Comparison of ENCODE assay signal across 15 cellular contexts in genomic region chr2:33298233-33298632, GRCh38.
DNase-seq lines count a peak whose midpoint lies in the region; ATAC-seq and TF ChIP-seq lines count a peak whose summit lies in the region.
"Had no signal": no experiment of that assay in that cellular context is flagged by ENCODE, and none has a peak within 500 bp of the region (broad histone marks: within the 10 kb centered on the region; RNA-seq: fewer than 3 reads in every experiment).

No MANE protein-coding gene starts in this region.

- H4K20me1 ChIP-seq in mammary epithelial cell (ENCODE audit: insufficient read depth, low read length): no peaks in the 10 kb centered on the region

- no peak overlapping the region for H2AK5ac ChIP-seq in mesenchymal stem cell (ENCODE audit: low read length, severe bottlenecking)

- H2BK5ac ChIP-seq in mesenchymal stem cell (ENCODE audit: low read depth, low read length, poor library complexity, severe bottlenecking): no peak overlapping the region

- H3K4me2 ChIP-seq in mammary epithelial cell (ENCODE audit: insufficient read depth, low read depth, low read length) (no peak overlapping the region), mesenchymal stem cell (ENCODE audit: low read length, poor library complexity, severe bottlenecking) (no peak overlapping the region)

- no peak overlapping the region for H3K4ac ChIP-seq in mesenchymal stem cell (ENCODE audit: low read depth in 1 of 2, low read length in 2 of 2)

- no peak overlapping the region for H4K91ac ChIP-seq in mesenchymal stem cell (ENCODE audit: low read length)

- no peak overlapping the region for H3K14ac ChIP-seq in mesenchymal stem cell (ENCODE audit: low read length in 2 of 2)

- H3K4me3 ChIP-seq in right cardiac atrium (ENCODE audit: low read length) (no peak overlapping the region), mammary epithelial cell (replicated peaks in 1 of 3; ENCODE audit: insufficient read depth in 1 of 3, low read depth in 2 of 3, low read length in 3 of 3) (no peak overlapping the region), mesenchymal stem cell (ENCODE audit: insufficient read depth in 1 of 2, low read depth in 1 of 2, low read length in 2 of 2) (no peak overlapping the region), aorta (ENCODE audit: low read length in 2 of 2) (no peak overlapping the region)
- H3K4me3 ChIP-seq: suprapubic skin had no signal

- H3K36me3 ChIP-seq in mammary epithelial cell (ENCODE audit: insufficient read depth, low read length): no peaks in the 10 kb centered on the region
- H3K36me3 ChIP-seq in mesenchymal stem cell (ENCODE audit: control insufficient read depth in 1 of 2, insufficient read depth in 2 of 2, low read depth in 1 of 2, low read length in 2 of 2): peaks cover 0 to 50% of the 10 kb centered on the region in 2 experiments
- peaks cover 5 to 6% of the 10 kb centered on the region in 2 donors for H3K36me3 ChIP-seq in aorta (ENCODE audit: control insufficient read depth in 1 of 2, insufficient read depth in 2 of 2, low read length in 1 of 2)
- H3K36me3 ChIP-seq: suprapubic skin had no signal

- no peak overlapping the region for H2BK120ac ChIP-seq in mesenchymal stem cell (ENCODE audit: low read depth, low read length)

- no peak for DNase-seq in Right ventricle myocardium superior
- no peak for DNase-seq in right cardiac atrium
- peak; percentile 35 for DNase-seq in mammary epithelial cell
- DNase-seq in mesenchymal stem cell: peak; percentile 65
- DNase-seq in aorta: no peak
- DNase-seq in LoVo (ENCODE audit: low spot score): no peak
- no peak for DNase-seq in cerebellum (ENCODE audit: low spot score)
- no peak for DNase-seq in NK-92 (lab: John Stamatoyannopoulos, UW; ENCODE audit: unreplicated experiment)
- DNase-seq: 8988T; activated CD4-positive, alpha-beta T cell treated with anti-CD3 and anti-CD28 coated beads, Interleukin-2, amount 50 U/mL, for 4 hours; islet precursor cell; NCI-H1417 treated with DMSO at 0.1 percent for 48 hours; NCI-H510A; small intestine had no signal

- intact Hi-C loops in Right ventricle myocardium superior (cut with DNase I) (no loop called here), right cardiac atrium (cut with DNase I) (no loop called here), mammary epithelial cell (cut with micrococcal nuclease) (no loop called here), aorta (cut with DNase I) (no loop called here)

- H3K27ac ChIP-seq in right cardiac atrium (ENCODE audit: low read length): no peak overlapping the region
- no peak overlapping the region for H3K27ac ChIP-seq in mammary epithelial cell (ENCODE audit: insufficient read depth, low read depth, low read length)
- H3K27ac ChIP-seq in mesenchymal stem cell (ENCODE audit: low read length, poor library complexity, severe bottlenecking): no peak overlapping the region
- no peak overlapping the region for H3K27ac ChIP-seq in aorta (ENCODE audit: low read depth in 1 of 2, low read length in 2 of 2)

- H3K4me1 ChIP-seq in right cardiac atrium (ENCODE audit: control insufficient read depth, insufficient read depth, low read length) (peaks cover 4% of the 10 kb centered on the region), mammary epithelial cell (ENCODE audit: insufficient read depth, low read length) (peaks cover 8% of the 10 kb centered on the region), mesenchymal stem cell (ENCODE audit: control insufficient read depth, insufficient read depth, low read depth, low read length) (no peaks in the 10 kb centered on the region), aorta (ENCODE audit: control insufficient read depth in 1 of 2, insufficient read depth in 2 of 2, low read length in 2 of 2) (peaks cover 2 to 12% of the 10 kb centered on the region in 2 donors)

- 46% methylated on average over 3 of the region's 3 CpGs for WGBS in right cardiac atrium
- WGBS in mammary epithelial cell (ENCODE audit: low coverage, missing lambda C conversion rate): 13% methylated on average over 3 of the region's 3 CpGs
- WGBS in mesenchymal stem cell: 71% methylated on average over 2 of the region's 3 CpGs
- WGBS in aorta, 2 donors: 3 to 7% methylated on average over 3 of the region's 3 CpGs

- no peak overlapping the region for H3K9ac ChIP-seq in mammary epithelial cell (ENCODE audit: insufficient read depth, low read length)
- H3K9ac ChIP-seq in mesenchymal stem cell (ENCODE audit: low read length): no peak overlapping the region

- no peak overlapping the region for H2BK15ac ChIP-seq in mesenchymal stem cell (ENCODE audit: low read depth, poor library complexity, severe bottlenecking)

- TF ChIP-seq CTCF in mammary epithelial cell (conservative IDR thresholded peaks at IDR 0.05 in 1 of 2, IDR thresholded peaks at IDR 0.05 in 1 of 2; ENCODE audit: extremely low read depth in 1 of 2, insufficient read depth in 1 of 2, low read depth in 1 of 2, low read length in 2 of 2): no peak

- ATAC-seq in Right ventricle myocardium superior (ENCODE audit: poor library complexity) (peak; percentile 30), right cardiac atrium (no peak), aorta (ENCODE audit: low FRiP score) (peak; percentile 69)

- no peak overlapping the region for H3K23ac ChIP-seq in mesenchymal stem cell (ENCODE audit: low read length in 2 of 2)

- H3K79me2 ChIP-seq in mammary epithelial cell (ENCODE audit: insufficient read depth, low read length): no peaks in the 10 kb centered on the region

- no peak overlapping the region for H2AFZ ChIP-seq in mammary epithelial cell (ENCODE audit: low read depth, low read length)
- H2AFZ ChIP-seq in mesenchymal stem cell (ENCODE audit: low read depth, low read length): no peak overlapping the region

- in situ Hi-C loops in mammary epithelial cell (cut with MboI; ENCODE audit: low sequenced_read_pairs in 2 of 2): loop anchor here in 1 of 2 donors (25.0 kb wide), 1 partner anchor 536 kb away; no protein-coding TSS in a partner anchor

- H3K9me3 ChIP-seq in right cardiac atrium (ENCODE audit: control insufficient read depth, low read length) (no peaks in the 10 kb centered on the region), mammary epithelial cell (replicated peaks; ENCODE audit: insufficient read depth, low read length) (no peaks in the 10 kb centered on the region), mesenchymal stem cell (ENCODE audit: control insufficient read depth, low read length) (no peaks in the 10 kb centered on the region), aorta (ENCODE audit: control insufficient read depth, low read length) (no peaks in the 10 kb centered on the region)
- H3K9me3 ChIP-seq: suprapubic skin had no signal

- dilution Hi-C loops in mammary epithelial cell (cut with HindIII; ENCODE audit: low sequenced_read_pairs): no loop called here

- no peak overlapping the region for H2BK12ac ChIP-seq in mesenchymal stem cell (ENCODE audit: low read length in 2 of 2)

- H3K27me3 ChIP-seq in right cardiac atrium (ENCODE audit: control insufficient read depth, insufficient read depth) (no peaks in the 10 kb centered on the region), mammary epithelial cell (ENCODE audit: insufficient read depth, low read length) (no peaks in the 10 kb centered on the region), mesenchymal stem cell (ENCODE audit: control insufficient read depth in 1 of 2, insufficient read depth in 1 of 2, low read length in 2 of 2) (no peaks in the 10 kb centered on the region), aorta (ENCODE audit: control insufficient read depth in 1 of 2, insufficient read depth in 2 of 2, low read length in 1 of 2) (no peaks in the 10 kb centered on the region)
- H3K27me3 ChIP-seq: suprapubic skin had no signal

- no peak overlapping the region for H4K8ac ChIP-seq in mesenchymal stem cell (ENCODE audit: low read length)

- H3K18ac ChIP-seq in mesenchymal stem cell (ENCODE audit: low read depth in 1 of 2, low read length in 2 of 2): no peak overlapping the region

- CTCF ChIA-PET in mammary epithelial cell (lab: Charles Lee; ENCODE audit: low non-redundant PET): no interaction called here

- no peaks in the 10 kb centered on the region for H3K79me1 ChIP-seq in mesenchymal stem cell (replicated peaks; ENCODE audit: low read length, poor library complexity, severe bottlenecking)

- no TSS peak for BruUV-seq in mammary epithelial cell (replicated peaks; lab: Mats Ljungman, UMichigan)

Comparison
In these comparisons a context has a peak if more than half of its experiments do, and no peak if none do; other contexts are left out.
1. ATAC-seq: peak in Right ventricle myocardium superior (single experiment) and aorta (single experiment); none in right cardiac atrium (0 of 2).
2. DNase-seq: peak in mammary epithelial cell (single experiment) and mesenchymal stem cell (single experiment); none in Right ventricle myocardium superior (single experiment), right cardiac atrium (0 of 3), aorta (0 of 2), LoVo (single experiment), cerebellum (single experiment) and NK-92 (single experiment).